11 cellular contexts compared by ENCODE assay signal in the genomic region with DNA sequence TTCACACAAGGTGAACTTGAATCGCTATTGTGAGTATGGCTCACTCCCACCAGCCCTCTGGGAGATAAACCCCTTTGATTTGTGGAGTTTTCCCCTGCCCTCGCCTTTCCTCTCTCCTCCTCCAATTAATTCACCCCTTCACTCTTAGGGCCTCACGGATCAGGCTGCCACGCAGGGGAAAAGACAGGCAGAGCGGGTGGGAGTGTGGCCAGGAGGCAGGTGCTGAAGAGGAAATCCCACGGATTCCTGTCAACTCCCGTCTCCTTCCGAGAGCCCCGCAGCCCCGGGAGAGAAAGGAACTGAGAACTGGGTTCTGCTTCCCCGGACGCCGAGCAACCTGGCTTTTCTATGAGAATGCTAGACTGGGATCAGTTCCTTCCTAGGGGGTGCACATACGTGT.
A peak's percentile ranks its signal among the peaks of the same experiment; 100 is the strongest.
DNase-seq lines count a peak whose midpoint lies in the region; ATAC-seq and TF ChIP-seq lines count a peak whose summit lies in the region.
"Had no signal": no experiment of that assay in that cellular context is flagged by ENCODE, and none has a peak within 500 bp of the region (broad histone marks: within the 10 kb centered on the region; RNA-seq: fewer than 3 reads in every experiment).

No MANE protein-coding gene starts in this region.

- no peak overlapping the region for H3K4me3 Mint-ChIP-seq in activated T-cell treated with anti-CD3 and anti-CD28 coated beads, Interleukin-2, amount 50 U/mL, for 72 hours
- H3K4me3 Mint-ChIP-seq: nephron had no signal

- H3K9me3 ChIP-seq in mesodermal cell (ENCODE audit: control insufficient read depth, low read length), result no peaks in the 10 kb centered on the region
- no peaks in the 10 kb centered on the region for H3K9me3 ChIP-seq in uterus
- no peaks in the 10 kb centered on the region for H3K9me3 ChIP-seq in transverse colon
- H3K9me3 ChIP-seq: BLaER1 had no signal

- no peak overlapping the region for H3K27ac Mint-ChIP-seq in activated T-cell treated with anti-CD3 and anti-CD28 coated beads, Interleukin-2, amount 50 U/mL, for 72 hours
- H3K27ac Mint-ChIP-seq: nephron had no signal

- DNase-seq in Right ventricle myocardium inferior (ENCODE audit: missing footprints), result peak; percentile 70
- DNase-seq in Right ventricle myocardium superior, result no peak
- peak; percentile 55 for DNase-seq in cerebellar cortex (ENCODE audit: low spot score)
- no peak for DNase-seq in uterus
- no peak for DNase-seq in transverse colon
- no peak for DNase-seq in activated T-cell treated with anti-CD3 and anti-CD28 coated beads, Interleukin-2, amount 50 U/mL, for 72 hours
- DNase-seq: cerebellar nuclear complex had no signal

- no peaks in the 10 kb centered on the region for H3K36me3 Mint-ChIP-seq in activated T-cell treated with anti-CD3 and anti-CD28 coated beads, Interleukin-2, amount 50 U/mL, for 72 hours (ENCODE audit: insufficient read depth in 2 of 2)

- ATAC-seq in Right ventricle myocardium inferior (no peak), Right ventricle myocardium superior (ENCODE audit: poor library complexity) (no peak), HG03196 (IDR thresholded peaks at IDR 0.05; ENCODE audit: unreplicated experiment) (no peak)
- ATAC-seq in activated T-cell treated with anti-CD3 and anti-CD28 coated beads, Interleukin-2, amount 50 U/mL, for 72 hours (replicated peaks in 1 of 2), result no peak

- H3K4me3 ChIP-seq in mesodermal cell (ENCODE audit: extremely low read depth, insufficient read depth, low read length, poor library complexity, severe bottlenecking) (no peak overlapping the region), uterus (peak overlapping the region; percentile 7 to 16), transverse colon (peak overlapping the region in 1 of 4 donors; percentile 13)
- H3K4me3 ChIP-seq: BLaER1 had no signal

- in situ Hi-C loops in transverse colon (cut with MboI; ENCODE audit: low pct_ligation_motif_present in 1 of 4, low pct_unique_long_range_greater_than_20kb in 1 of 4, low sequenced_read_pairs in 3 of 4), result no loop called here

- peaks cover 0 to 3% of the 10 kb centered on the region in 2 donors for H3K9me3 Mint-ChIP-seq in activated T-cell treated with anti-CD3 and anti-CD28 coated beads, Interleukin-2, amount 50 U/mL, for 72 hours

- H3K27me3 Mint-ChIP-seq in activated T-cell treated with anti-CD3 and anti-CD28 coated beads, Interleukin-2, amount 50 U/mL, for 72 hours (ENCODE audit: low read depth), result peaks cover 13% of the 10 kb centered on the region

- 66 to 87% methylated on average over 9 to 10 of the region's 14 CpGs for WGBS in mesodermal cell (ENCODE audit: insufficient coverage in 2 of 2), 2 experiments
- 12 to 20% methylated on average over 4 to 14 of the region's 14 CpGs for WGBS in transverse colon (ENCODE audit: low coverage in 1 of 2), 2 donors

- H3K4me1 Mint-ChIP-seq in activated T-cell treated with anti-CD3 and anti-CD28 coated beads, Interleukin-2, amount 50 U/mL, for 72 hours (ENCODE audit: low read depth), result no peaks in the 10 kb centered on the region

- peak overlapping the region; percentile 20 for H3K27ac ChIP-seq in mesodermal cell (ENCODE audit: low read depth, low read length, severe bottlenecking)
- H3K27ac ChIP-seq in uterus, result no peak overlapping the region
- H3K27ac ChIP-seq in transverse colon, result no peak overlapping the region
- H3K27ac ChIP-seq: BLaER1 had no signal

- H3K27me3 ChIP-seq in uterus (no peaks in the 10 kb centered on the region), transverse colon (peaks cover 39% of the 10 kb centered on the region)
- H3K27me3 ChIP-seq: BLaER1 had no signal

- no peak for TF ChIP-seq EP300 in transverse colon (IDR thresholded peaks at IDR 0.05; ENCODE audit: low read depth)

- TF ChIP-seq POLR2A in uterus (IDR thresholded peaks at IDR 0.05), result no peak
- no peak for TF ChIP-seq POLR2A in transverse colon (IDR thresholded peaks at IDR 0.05)

- intact Hi-C loops in Right ventricle myocardium inferior (cut with DNase I) (no loop called here), Right ventricle myocardium superior (cut with DNase I) (no loop called here), uterus (cut with DNase I; ENCODE audit: low total_unique reads) (no loop called here), transverse colon (cut with DNase I; ENCODE audit: low total_unique reads) (no loop called here)

- H3K4me1 ChIP-seq in mesodermal cell (ENCODE audit: control insufficient read depth, insufficient read depth, low read length, poor library complexity, severe bottlenecking) (no peaks in the 10 kb centered on the region), uterus (no peaks in the 10 kb centered on the region), transverse colon (peaks cover 0 to 14% (median 8%) of the 10 kb centered on the region in 4 donors)
- H3K4me1 ChIP-seq: BLaER1 had no signal

- H3K36me3 ChIP-seq in mesodermal cell (ENCODE audit: control insufficient read depth, insufficient read depth, low read length) (no peaks in the 10 kb centered on the region), uterus (no peaks in the 10 kb centered on the region), transverse colon (no peaks in the 10 kb centered on the region)
- H3K36me3 ChIP-seq: BLaER1 had no signal

- no peak for TF ChIP-seq CTCF in uterus (IDR thresholded peaks at IDR 0.05)
- no peak for TF ChIP-seq CTCF in transverse colon (IDR thresholded peaks at IDR 0.05)

Comparison
In these comparisons a context has a peak if more than half of its experiments do, and no peak if none do; other contexts are left out.
1. DNase-seq: peak in Right ventricle myocardium inferior (single experiment) and cerebellar cortex (single experiment); none in Right ventricle myocardium superior (single experiment), uterus (0 of 2), transverse colon (single experiment) and activated T-cell treated with anti-CD3 and anti-CD28 coated beads, Interleukin-2, amount 50 U/mL, for 72 hours (0 of 2).